In the genomic region with DNA sequence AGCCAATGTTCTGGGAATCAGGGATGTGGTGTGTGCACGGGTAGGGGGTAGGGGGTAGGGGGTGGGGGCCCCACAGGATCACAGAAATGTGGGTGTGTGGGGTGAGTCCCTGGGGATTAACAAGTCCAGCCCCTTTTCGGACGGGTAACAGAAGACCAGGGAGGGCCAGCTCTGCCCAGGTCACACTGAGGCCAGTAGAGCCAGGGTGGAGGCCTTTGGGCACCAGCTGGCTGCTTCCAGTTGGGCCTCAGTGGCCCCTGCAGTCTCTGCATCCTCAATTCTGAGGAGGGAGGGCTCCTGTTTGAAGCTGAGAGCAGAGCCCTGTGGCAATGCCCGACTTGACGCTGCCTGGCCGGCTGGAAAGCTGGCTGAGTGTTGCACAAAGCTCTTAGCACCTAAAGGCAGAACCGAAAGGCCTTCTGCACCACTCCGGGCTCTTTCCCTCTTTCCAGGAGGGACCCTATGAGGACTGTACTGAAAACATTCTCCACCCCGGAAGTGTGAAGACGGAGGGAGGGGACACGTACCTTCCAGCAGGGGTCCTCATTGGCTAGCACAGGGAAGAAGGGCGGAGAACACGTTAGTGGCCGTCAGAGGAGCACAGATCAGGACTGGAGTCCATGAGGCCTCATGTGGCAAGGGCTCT, we compare ENCODE assay signal across 1 cellular context.
TF ChIP-seq lines count a peak whose summit lies in the region.

No MANE protein-coding gene starts in this region.

TF ChIP-seq in HepG2, 621 proteins besides CTCF, POLR2A, EP300 and RAD21 (continued from another document):
- TF ChIP-seq IRF2 (CRISPR knock-in tag; IDR thresholded peaks at IDR 0.05) (no peak), FOXC1 (CRISPR knock-in tag; IDR thresholded peaks at IDR 0.05; ENCODE audit: borderline replicate concordance) (no peak), TEAD2 (CRISPR knock-in tag; IDR thresholded peaks at IDR 0.05) (no peak), MEF2D (CRISPR knock-in tag; IDR thresholded peaks at IDR 0.05) (no peak), ZNF451 (CRISPR knock-in tag; IDR thresholded peaks at IDR 0.05) (no peak), ONECUT2 (CRISPR knock-in tag; IDR thresholded peaks at IDR 0.05) (no peak), POLR2AphosphoS5 (IDR thresholded peaks at IDR 0.05; ENCODE audit: low read depth, low read length) (no peak), ZFP82 (CRISPR knock-in tag; IDR thresholded peaks at IDR 0.05; ENCODE audit: borderline replicate concordance) (no peak)
- TF ChIP-seq, protein P1, sequence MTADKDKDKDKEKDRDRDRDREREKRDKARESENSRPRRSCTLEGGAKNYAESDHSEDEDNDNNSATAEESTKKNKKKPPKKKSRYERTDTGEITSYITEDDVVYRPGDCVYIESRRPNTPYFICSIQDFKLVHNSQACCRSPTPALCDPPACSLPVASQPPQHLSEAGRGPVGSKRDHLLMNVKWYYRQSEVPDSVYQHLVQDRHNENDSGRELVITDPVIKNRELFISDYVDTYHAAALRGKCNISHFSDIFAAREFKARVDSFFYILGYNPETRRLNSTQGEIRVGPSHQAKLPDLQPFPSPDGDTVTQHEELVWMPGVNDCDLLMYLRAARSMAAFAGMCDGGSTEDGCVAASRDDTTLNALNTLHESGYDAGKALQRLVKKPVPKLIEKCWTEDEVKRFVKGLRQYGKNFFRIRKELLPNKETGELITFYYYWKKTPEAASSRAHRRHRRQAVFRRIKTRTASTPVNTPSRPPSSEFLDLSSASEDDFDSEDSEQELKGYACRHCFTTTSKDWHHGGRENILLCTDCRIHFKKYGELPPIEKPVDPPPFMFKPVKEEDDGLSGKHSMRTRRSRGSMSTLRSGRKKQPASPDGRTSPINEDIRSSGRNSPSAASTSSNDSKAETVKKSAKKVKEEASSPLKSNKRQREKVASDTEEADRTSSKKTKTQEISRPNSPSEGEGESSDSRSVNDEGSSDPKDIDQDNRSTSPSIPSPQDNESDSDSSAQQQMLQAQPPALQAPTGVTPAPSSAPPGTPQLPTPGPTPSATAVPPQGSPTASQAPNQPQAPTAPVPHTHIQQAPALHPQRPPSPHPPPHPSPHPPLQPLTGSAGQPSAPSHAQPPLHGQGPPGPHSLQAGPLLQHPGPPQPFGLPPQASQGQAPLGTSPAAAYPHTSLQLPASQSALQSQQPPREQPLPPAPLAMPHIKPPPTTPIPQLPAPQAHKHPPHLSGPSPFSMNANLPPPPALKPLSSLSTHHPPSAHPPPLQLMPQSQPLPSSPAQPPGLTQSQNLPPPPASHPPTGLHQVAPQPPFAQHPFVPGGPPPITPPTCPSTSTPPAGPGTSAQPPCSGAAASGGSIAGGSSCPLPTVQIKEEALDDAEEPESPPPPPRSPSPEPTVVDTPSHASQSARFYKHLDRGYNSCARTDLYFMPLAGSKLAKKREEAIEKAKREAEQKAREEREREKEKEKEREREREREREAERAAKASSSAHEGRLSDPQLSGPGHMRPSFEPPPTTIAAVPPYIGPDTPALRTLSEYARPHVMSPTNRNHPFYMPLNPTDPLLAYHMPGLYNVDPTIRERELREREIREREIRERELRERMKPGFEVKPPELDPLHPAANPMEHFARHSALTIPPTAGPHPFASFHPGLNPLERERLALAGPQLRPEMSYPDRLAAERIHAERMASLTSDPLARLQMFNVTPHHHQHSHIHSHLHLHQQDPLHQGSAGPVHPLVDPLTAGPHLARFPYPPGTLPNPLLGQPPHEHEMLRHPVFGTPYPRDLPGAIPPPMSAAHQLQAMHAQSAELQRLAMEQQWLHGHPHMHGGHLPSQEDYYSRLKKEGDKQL (CRISPR knock-in tag; IDR thresholded peaks at IDR 0.05; ENCODE audit: low read depth) = no peak
TF ChIP-seq in HepG2: peak in this region for 0.
